Comparison of ENCODE assay signal across 1 cellular context in genomic region chr2:27147935-27148334, GRCh38.
TF ChIP-seq lines count a peak whose summit lies in the region.

No MANE protein-coding gene starts in this region.

TF ChIP-seq in K562, 482 proteins besides CTCF, POLR2A, EP300 and RAD21 (continues in another document):
- TF ChIP-seq FOS (IDR thresholded peaks at IDR 0.05; ENCODE audit: extremely low read depth, insufficient read length): no peak
- TF ChIP-seq KLF6 (CRISPR knock-in tag; IDR thresholded peaks at IDR 0.05; ENCODE audit: borderline replicate concordance): no peak
- no peak for TF ChIP-seq PRPF4 (IDR thresholded peaks at IDR 0.05; ENCODE audit: insufficient read depth, low read depth, low read length, poor library complexity, severe bottlenecking)
- TF ChIP-seq, protein P1, sequence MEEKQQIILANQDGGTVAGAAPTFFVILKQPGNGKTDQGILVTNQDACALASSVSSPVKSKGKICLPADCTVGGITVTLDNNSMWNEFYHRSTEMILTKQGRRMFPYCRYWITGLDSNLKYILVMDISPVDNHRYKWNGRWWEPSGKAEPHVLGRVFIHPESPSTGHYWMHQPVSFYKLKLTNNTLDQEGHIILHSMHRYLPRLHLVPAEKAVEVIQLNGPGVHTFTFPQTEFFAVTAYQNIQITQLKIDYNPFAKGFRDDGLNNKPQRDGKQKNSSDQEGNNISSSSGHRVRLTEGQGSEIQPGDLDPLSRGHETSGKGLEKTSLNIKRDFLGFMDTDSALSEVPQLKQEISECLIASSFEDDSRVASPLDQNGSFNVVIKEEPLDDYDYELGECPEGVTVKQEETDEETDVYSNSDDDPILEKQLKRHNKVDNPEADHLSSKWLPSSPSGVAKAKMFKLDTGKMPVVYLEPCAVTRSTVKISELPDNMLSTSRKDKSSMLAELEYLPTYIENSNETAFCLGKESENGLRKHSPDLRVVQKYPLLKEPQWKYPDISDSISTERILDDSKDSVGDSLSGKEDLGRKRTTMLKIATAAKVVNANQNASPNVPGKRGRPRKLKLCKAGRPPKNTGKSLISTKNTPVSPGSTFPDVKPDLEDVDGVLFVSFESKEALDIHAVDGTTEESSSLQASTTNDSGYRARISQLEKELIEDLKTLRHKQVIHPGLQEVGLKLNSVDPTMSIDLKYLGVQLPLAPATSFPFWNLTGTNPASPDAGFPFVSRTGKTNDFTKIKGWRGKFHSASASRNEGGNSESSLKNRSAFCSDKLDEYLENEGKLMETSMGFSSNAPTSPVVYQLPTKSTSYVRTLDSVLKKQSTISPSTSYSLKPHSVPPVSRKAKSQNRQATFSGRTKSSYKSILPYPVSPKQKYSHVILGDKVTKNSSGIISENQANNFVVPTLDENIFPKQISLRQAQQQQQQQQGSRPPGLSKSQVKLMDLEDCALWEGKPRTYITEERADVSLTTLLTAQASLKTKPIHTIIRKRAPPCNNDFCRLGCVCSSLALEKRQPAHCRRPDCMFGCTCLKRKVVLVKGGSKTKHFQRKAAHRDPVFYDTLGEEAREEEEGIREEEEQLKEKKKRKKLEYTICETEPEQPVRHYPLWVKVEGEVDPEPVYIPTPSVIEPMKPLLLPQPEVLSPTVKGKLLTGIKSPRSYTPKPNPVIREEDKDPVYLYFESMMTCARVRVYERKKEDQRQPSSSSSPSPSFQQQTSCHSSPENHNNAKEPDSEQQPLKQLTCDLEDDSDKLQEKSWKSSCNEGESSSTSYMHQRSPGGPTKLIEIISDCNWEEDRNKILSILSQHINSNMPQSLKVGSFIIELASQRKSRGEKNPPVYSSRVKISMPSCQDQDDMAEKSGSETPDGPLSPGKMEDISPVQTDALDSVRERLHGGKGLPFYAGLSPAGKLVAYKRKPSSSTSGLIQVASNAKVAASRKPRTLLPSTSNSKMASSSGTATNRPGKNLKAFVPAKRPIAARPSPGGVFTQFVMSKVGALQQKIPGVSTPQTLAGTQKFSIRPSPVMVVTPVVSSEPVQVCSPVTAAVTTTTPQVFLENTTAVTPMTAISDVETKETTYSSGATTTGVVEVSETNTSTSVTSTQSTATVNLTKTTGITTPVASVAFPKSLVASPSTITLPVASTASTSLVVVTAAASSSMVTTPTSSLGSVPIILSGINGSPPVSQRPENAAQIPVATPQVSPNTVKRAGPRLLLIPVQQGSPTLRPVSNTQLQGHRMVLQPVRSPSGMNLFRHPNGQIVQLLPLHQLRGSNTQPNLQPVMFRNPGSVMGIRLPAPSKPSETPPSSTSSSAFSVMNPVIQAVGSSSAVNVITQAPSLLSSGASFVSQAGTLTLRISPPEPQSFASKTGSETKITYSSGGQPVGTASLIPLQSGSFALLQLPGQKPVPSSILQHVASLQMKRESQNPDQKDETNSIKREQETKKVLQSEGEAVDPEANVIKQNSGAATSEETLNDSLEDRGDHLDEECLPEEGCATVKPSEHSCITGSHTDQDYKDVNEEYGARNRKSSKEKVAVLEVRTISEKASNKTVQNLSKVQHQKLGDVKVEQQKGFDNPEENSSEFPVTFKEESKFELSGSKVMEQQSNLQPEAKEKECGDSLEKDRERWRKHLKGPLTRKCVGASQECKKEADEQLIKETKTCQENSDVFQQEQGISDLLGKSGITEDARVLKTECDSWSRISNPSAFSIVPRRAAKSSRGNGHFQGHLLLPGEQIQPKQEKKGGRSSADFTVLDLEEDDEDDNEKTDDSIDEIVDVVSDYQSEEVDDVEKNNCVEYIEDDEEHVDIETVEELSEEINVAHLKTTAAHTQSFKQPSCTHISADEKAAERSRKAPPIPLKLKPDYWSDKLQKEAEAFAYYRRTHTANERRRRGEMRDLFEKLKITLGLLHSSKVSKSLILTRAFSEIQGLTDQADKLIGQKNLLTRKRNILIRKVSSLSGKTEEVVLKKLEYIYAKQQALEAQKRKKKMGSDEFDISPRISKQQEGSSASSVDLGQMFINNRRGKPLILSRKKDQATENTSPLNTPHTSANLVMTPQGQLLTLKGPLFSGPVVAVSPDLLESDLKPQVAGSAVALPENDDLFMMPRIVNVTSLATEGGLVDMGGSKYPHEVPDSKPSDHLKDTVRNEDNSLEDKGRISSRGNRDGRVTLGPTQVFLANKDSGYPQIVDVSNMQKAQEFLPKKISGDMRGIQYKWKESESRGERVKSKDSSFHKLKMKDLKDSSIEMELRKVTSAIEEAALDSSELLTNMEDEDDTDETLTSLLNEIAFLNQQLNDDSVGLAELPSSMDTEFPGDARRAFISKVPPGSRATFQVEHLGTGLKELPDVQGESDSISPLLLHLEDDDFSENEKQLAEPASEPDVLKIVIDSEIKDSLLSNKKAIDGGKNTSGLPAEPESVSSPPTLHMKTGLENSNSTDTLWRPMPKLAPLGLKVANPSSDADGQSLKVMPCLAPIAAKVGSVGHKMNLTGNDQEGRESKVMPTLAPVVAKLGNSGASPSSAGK (IDR thresholded peaks at IDR 0.05): peak; percentile 40; the same call in 1 of the 2 replicates
- no peak for TF ChIP-seq ZBTB12 (CRISPR knock-in tag; IDR thresholded peaks at IDR 0.05)
- TF ChIP-seq ZNF764 (CRISPR knock-in tag; IDR thresholded peaks at IDR 0.05; ENCODE audit: low read depth): no peak
- TF ChIP-seq SRSF3 (IDR thresholded peaks at IDR 0.05; ENCODE audit: insufficient read depth, low read length): no peak
- TF ChIP-seq, protein P2, sequence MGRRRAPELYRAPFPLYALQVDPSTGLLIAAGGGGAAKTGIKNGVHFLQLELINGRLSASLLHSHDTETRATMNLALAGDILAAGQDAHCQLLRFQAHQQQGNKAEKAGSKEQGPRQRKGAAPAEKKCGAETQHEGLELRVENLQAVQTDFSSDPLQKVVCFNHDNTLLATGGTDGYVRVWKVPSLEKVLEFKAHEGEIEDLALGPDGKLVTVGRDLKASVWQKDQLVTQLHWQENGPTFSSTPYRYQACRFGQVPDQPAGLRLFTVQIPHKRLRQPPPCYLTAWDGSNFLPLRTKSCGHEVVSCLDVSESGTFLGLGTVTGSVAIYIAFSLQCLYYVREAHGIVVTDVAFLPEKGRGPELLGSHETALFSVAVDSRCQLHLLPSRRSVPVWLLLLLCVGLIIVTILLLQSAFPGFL (CRISPR knock-in tag; IDR thresholded peaks at IDR 0.05): no peak
- no peak for TF ChIP-seq REST (CRISPR knock-in tag; IDR thresholded peaks at IDR 0.05; ENCODE audit: low read depth)
- no peak for TF ChIP-seq TCF7 (IDR thresholded peaks at IDR 0.05; ENCODE audit: borderline replicate concordance)
- TF ChIP-seq HDAC2 (IDR thresholded peaks at IDR 0.05): no peak
- no peak for TF ChIP-seq HCFC1 (IDR thresholded peaks at IDR 0.05; ENCODE audit: low read depth, low read length)
- no peak for TF ChIP-seq ZNF644 (tag; IDR thresholded peaks at IDR 0.05; ENCODE audit: low read depth)
- TF ChIP-seq, protein P3, sequence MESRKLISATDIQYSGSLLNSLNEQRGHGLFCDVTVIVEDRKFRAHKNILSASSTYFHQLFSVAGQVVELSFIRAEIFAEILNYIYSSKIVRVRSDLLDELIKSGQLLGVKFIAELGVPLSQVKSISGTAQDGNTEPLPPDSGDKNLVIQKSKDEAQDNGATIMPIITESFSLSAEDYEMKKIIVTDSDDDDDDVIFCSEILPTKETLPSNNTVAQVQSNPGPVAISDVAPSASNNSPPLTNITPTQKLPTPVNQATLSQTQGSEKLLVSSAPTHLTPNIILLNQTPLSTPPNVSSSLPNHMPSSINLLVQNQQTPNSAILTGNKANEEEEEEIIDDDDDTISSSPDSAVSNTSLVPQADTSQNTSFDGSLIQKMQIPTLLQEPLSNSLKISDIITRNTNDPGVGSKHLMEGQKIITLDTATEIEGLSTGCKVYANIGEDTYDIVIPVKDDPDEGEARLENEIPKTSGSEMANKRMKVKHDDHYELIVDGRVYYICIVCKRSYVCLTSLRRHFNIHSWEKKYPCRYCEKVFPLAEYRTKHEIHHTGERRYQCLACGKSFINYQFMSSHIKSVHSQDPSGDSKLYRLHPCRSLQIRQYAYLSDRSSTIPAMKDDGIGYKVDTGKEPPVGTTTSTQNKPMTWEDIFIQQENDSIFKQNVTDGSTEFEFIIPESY (CRISPR knock-in tag; IDR thresholded peaks at IDR 0.05): peak; percentile 68
- TF ChIP-seq SRSF7 (optimal IDR thresholded peaks at IDR 0.05; ENCODE audit: low read depth, low read length): no peak
- peak; percentile 52 for TF ChIP-seq CEBPG (CRISPR knock-in tag; IDR thresholded peaks at IDR 0.05)
- no peak for TF ChIP-seq CEBPG (tag; conservative IDR thresholded peaks at IDR 0.05 in 1 of 2, IDR thresholded peaks at IDR 0.05 in 1 of 2)
- TF ChIP-seq PURB (CRISPR knock-in tag; IDR thresholded peaks at IDR 0.05; ENCODE audit: low read depth): no peak
- TF ChIP-seq CREB3L1 (IDR thresholded peaks at IDR 0.05; ENCODE audit: borderline replicate concordance, low read depth): no peak
- 0 out of 2 replicates have a peak, but pooled peaks have one; percentile 16 for TF ChIP-seq ATF3 (IDR thresholded peaks at IDR 0.05)
- TF ChIP-seq ATF3 (CRISPR knock-in tag; conservative IDR thresholded peaks at IDR 0.05): no peak
- no peak for TF ChIP-seq KHSRP (IDR thresholded peaks at IDR 0.05)
- no peak for TF ChIP-seq ZNF639 (CRISPR knock-in tag; conservative IDR thresholded peaks at IDR 0.05 in 1 of 2, IDR thresholded peaks at IDR 0.05 in 1 of 2)
- TF ChIP-seq, protein P4, sequence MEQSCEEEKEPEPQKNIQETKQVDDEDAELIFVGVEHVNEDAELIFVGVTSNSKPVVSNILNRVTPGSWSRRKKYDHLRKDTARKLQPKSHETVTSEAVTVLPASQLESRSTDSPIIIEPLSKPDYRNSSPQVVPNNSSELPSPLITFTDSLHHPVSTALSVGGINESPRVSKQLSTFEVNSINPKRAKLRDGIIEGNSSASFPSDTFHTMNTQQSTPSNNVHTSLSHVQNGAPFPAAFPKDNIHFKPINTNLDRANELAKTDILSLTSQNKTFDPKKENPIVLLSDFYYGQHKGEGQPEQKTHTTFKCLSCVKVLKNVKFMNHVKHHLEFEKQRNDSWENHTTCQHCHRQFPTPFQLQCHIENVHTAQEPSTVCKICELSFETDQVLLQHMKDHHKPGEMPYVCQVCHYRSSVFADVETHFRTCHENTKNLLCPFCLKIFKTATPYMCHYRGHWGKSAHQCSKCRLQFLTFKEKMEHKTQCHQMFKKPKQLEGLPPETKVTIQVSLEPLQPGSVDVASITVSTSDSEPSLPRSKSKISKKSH (CRISPR knock-in tag; IDR thresholded peaks at IDR 0.05): no peak
- TF ChIP-seq MAFK (IDR thresholded peaks at IDR 0.05; ENCODE audit: low read length): no peak
